ENCODE assay signal across 23 cellular contexts in genomic region chr2:66252002-66252545, GRCh38.
"Had no signal": no experiment of that assay in that cellular context is flagged by ENCODE, and none has a peak within 500 bp of the region (broad histone marks: within the 10 kb centered on the region; RNA-seq: fewer than 3 reads in every experiment).

No MANE protein-coding gene starts in this region.

- ATAC-seq: activated CD4-positive, CD25-positive, alpha-beta regulatory T cell treated with anti-CD3 and anti-CD28 coated beads, Interleukin-2, amount 50 U/mL, for 24 hours; activated CD8-positive, alpha-beta memory T cell treated with anti-CD3 and anti-CD28 coated beads, Interleukin-2, amount 10 ng/mL, durations not matched to agents 7 days and 5 days; activated CD8-positive, alpha-beta T cell treated with anti-CD3 and anti-CD28 coated beads for 36 hours; effector memory CD8-positive, alpha-beta T cell; gastrocnemius medialis; right cardiac atrium had no signal

- H3K27ac Mint-ChIP-seq: activated CD4-positive, alpha-beta T cell treated with anti-CD3 and anti-CD28 coated beads, Interleukin-2, amount 10 ng/mL, durations not matched to agents 7 days and 5 days; activated CD8-positive, alpha-beta memory T cell treated with anti-CD3 and anti-CD28 coated beads, Interleukin-2, amount 10 ng/mL, durations not matched to agents 7 days and 5 days; activated CD8-positive, alpha-beta T cell treated with anti-CD3 and anti-CD28 coated beads for 36 hours; activated naive CD4-positive, alpha-beta T cell treated with anti-CD3 and anti-CD28 coated beads, Interleukin-2, amount 10 ng/mL, durations not matched to agents 7 days and 5 days; effector memory CD8-positive, alpha-beta T cell; memory B cell; stimulated activated naive CD8-positive, alpha-beta T cell treated with anti-CD3 and anti-CD28 coated beads, Interleukin-15, Interleukin-2, amounts not matched to agents 100 ng/mL and 50 ng/mL, for 24 hours had no signal

- H3K9ac ChIP-seq: parathyroid adenoma had no signal

- H3K4me1 Mint-ChIP-seq: activated CD4-positive, alpha-beta T cell treated with anti-CD3 and anti-CD28 coated beads, Interleukin-2, amount 10 ng/mL, durations not matched to agents 7 days and 5 days; activated CD8-positive, alpha-beta memory T cell treated with anti-CD3 and anti-CD28 coated beads, Interleukin-2, amount 10 ng/mL, durations not matched to agents 7 days and 5 days; activated naive CD4-positive, alpha-beta T cell treated with anti-CD3 and anti-CD28 coated beads, Interleukin-2, amount 10 ng/mL, durations not matched to agents 7 days and 5 days; memory B cell had no signal

- H3K27ac ChIP-seq: colonic mucosa, dorsolateral prefrontal cortex, esophagus squamous epithelium, gastrocnemius medialis, parathyroid adenoma, tibial artery had no signal

- H3K4me3 ChIP-seq: colonic mucosa, dorsolateral prefrontal cortex, esophagus squamous epithelium, gastrocnemius medialis, tibial artery had no signal

- H3K4me1 ChIP-seq: colonic mucosa, esophagus squamous epithelium, gastrocnemius medialis, parathyroid adenoma, tibial artery had no signal

- H3K9me3 Mint-ChIP-seq: activated CD4-positive, alpha-beta T cell treated with anti-CD3 and anti-CD28 coated beads, Interleukin-2, amount 10 ng/mL, durations not matched to agents 7 days and 5 days; activated CD8-positive, alpha-beta T cell treated with anti-CD3 and anti-CD28 coated beads for 36 hours; stimulated activated naive CD8-positive, alpha-beta T cell treated with anti-CD3 and anti-CD28 coated beads, Interleukin-15, Interleukin-2, amounts not matched to agents 100 ng/mL and 50 ng/mL, for 24 hours had no signal

- DNase-seq: activated CD4-positive, alpha-beta T cell treated with anti-CD3 and anti-CD28 coated beads, Interleukin-2, amount 10 ng/mL, durations not matched to agents 7 days and 5 days; activated CD8-positive, alpha-beta memory T cell treated with anti-CD3 and anti-CD28 coated beads, Interleukin-2, amount 10 ng/mL, durations not matched to agents 7 days and 5 days; activated CD8-positive, alpha-beta T cell treated with anti-CD3 and anti-CD28 coated beads for 36 hours; activated effector memory CD4-positive, alpha-beta T cell treated with anti-CD3 and anti-CD28 coated beads, Interleukin-2, amount 50 U/mL, for 16 hours; activated naive CD4-positive, alpha-beta T cell treated with anti-CD3 and anti-CD28 coated beads, Interleukin-2, amount 10 ng/mL, durations not matched to agents 7 days and 5 days; activated T-cell treated with anti-CD3 and anti-CD28 coated beads for 4 hours; amygdala; colonic mucosa; dorsolateral prefrontal cortex; effector memory CD8-positive, alpha-beta T cell; esophagus squamous epithelium; gastrocnemius medialis; head of caudate nucleus; hypothalamus; right cardiac atrium; stimulated activated CD4-positive, alpha-beta T cell treated with anti-CD3 and anti-CD28 coated beads, Interleukin-12 subunit alpha, Interleukin-12 subunit beta, amount 100 ng/mL, for 4 hours; stimulated activated CD4-positive, alpha-beta T cell treated with anti-CD3 and anti-CD28 coated beads, Interleukin-4, amount 100 ng/mL, for 4 hours; tibial artery had no signal

- H3K36me3 ChIP-seq: colonic mucosa, esophagus squamous epithelium, gastrocnemius medialis, tibial artery had no signal

- H3K4me3 Mint-ChIP-seq: activated CD4-positive, alpha-beta T cell treated with anti-CD3 and anti-CD28 coated beads, Interleukin-2, amount 10 ng/mL, durations not matched to agents 7 days and 5 days; activated CD8-positive, alpha-beta memory T cell treated with anti-CD3 and anti-CD28 coated beads, Interleukin-2, amount 10 ng/mL, durations not matched to agents 7 days and 5 days; activated CD8-positive, alpha-beta T cell treated with anti-CD3 and anti-CD28 coated beads for 36 hours; activated naive CD4-positive, alpha-beta T cell treated with anti-CD3 and anti-CD28 coated beads, Interleukin-2, amount 10 ng/mL, durations not matched to agents 7 days and 5 days; effector memory CD8-positive, alpha-beta T cell; memory B cell; nephron; stimulated activated naive CD8-positive, alpha-beta T cell treated with anti-CD3 and anti-CD28 coated beads, Interleukin-15, Interleukin-2, amounts not matched to agents 100 ng/mL and 50 ng/mL, for 24 hours had no signal

- H3K79me2 ChIP-seq: parathyroid adenoma had no signal

- H2AFZ ChIP-seq: parathyroid adenoma had no signal

- H3K9me3 ChIP-seq: colonic mucosa, esophagus squamous epithelium, gastrocnemius medialis, tibial artery had no signal

- H3K27me3 ChIP-seq: colonic mucosa, esophagus squamous epithelium, gastrocnemius medialis had no signal

- H3K36me3 Mint-ChIP-seq: activated CD8-positive, alpha-beta memory T cell treated with anti-CD3 and anti-CD28 coated beads, Interleukin-2, amount 10 ng/mL, durations not matched to agents 7 days and 5 days; activated naive CD4-positive, alpha-beta T cell treated with anti-CD3 and anti-CD28 coated beads, Interleukin-2, amount 10 ng/mL, durations not matched to agents 7 days and 5 days; memory B cell had no signal

- H3K27me3 Mint-ChIP-seq: activated CD4-positive, alpha-beta T cell treated with anti-CD3 and anti-CD28 coated beads, Interleukin-2, amount 10 ng/mL, durations not matched to agents 7 days and 5 days; activated CD8-positive, alpha-beta memory T cell treated with anti-CD3 and anti-CD28 coated beads, Interleukin-2, amount 10 ng/mL, durations not matched to agents 7 days and 5 days; activated CD8-positive, alpha-beta T cell treated with anti-CD3 and anti-CD28 coated beads for 36 hours; activated naive CD4-positive, alpha-beta T cell treated with anti-CD3 and anti-CD28 coated beads, Interleukin-2, amount 10 ng/mL, durations not matched to agents 7 days and 5 days; effector memory CD8-positive, alpha-beta T cell; stimulated activated naive CD8-positive, alpha-beta T cell treated with anti-CD3 and anti-CD28 coated beads, Interleukin-15, Interleukin-2, amounts not matched to agents 100 ng/mL and 50 ng/mL, for 24 hours had no signal
